In the genomic region with DNA sequence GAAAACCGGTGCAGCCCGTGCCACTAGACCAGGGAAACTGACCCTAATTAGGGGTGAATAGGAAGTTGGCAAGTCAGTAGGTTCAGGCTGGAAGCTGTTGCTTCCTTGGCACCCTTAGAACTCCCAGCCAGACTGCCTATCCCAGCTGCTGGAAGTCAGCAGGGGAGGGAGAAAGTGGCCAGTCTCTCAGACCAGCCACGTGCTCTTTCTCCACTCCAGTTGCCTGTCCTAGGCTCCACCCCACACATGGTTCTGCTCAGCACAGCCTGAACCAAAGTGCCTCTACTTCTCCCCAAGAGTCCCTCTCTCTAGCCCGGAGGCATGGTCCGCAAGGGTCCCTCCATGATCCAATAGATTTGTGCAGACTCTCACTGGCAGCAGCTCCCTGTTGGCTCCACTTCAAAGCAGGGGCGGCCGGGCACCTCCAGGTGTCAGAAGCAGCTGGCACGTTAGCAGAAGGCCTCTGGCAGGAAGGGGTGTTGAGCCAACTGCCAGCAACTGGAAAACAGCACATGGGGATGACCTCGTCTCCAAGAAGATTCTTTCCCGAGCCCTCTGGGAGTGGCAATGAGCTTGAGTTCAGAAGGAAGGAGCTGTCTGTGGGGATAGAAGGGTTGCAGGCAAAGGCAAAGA, we compare ENCODE assay signal across 13 cellular contexts. TPM values are rescaled to one million over a fixed set of nuclear protein-coding genes. Genes with fewer than 3 reads are reported as not detected.
A peak's percentile ranks its signal among the peaks of the same experiment; 100 is the strongest.
DNase-seq lines count a peak whose midpoint lies in the region; ATAC-seq and TF ChIP-seq lines count a peak whose summit lies in the region.
"Had no signal": no experiment of that assay in that cellular context is flagged by ENCODE, and none has a peak within 500 bp of the region (broad histone marks: within the 10 kb centered on the region; RNA-seq: fewer than 3 reads in every experiment).

No MANE protein-coding gene starts in this region.

- H3K27ac ChIP-seq in heart right ventricle (peak overlapping the region in 2 of 10 donors; percentile 4 to 15), skeletal muscle tissue (ENCODE audit: low read depth, low read length) (peak overlapping the region; percentile 28)
- H3K27ac ChIP-seq: brain microvascular endothelial cell had no signal

- 48 to 54% methylated on average over 10 of the region's 10 CpGs for WGBS in heart right ventricle, 2 donors

- H3K9me3 ChIP-seq in heart right ventricle (no peaks in the 10 kb centered on the region), skeletal muscle tissue (ENCODE audit: control insufficient read depth in 3 of 3, low read length in 3 of 3) (no peaks in the 10 kb centered on the region)

- ATAC-seq in heart right ventricle (peak; percentile 54 to 75 (median 65)), HG03135 (IDR thresholded peaks at IDR 0.05; ENCODE audit: unreplicated experiment) (no peak), HG02852 (IDR thresholded peaks at IDR 0.05; ENCODE audit: unreplicated experiment) (no peak)
- ATAC-seq: activated T-helper 17 cell treated with anti-CD3 and anti-CD28 coated beads, Interleukin-2, amount 50 U/mL, for 72 hours had no signal

- DNase-seq in GM03348 (ENCODE audit: low spot score) (peak; percentile 62), NCI-H446 (lab: John Stamatoyannopoulos, UW) (peak; percentile 44 to 78), heart right ventricle (no peak)
- DNase-seq in stimulated activated CD4-positive, alpha-beta T cell treated with anti-CD3 and anti-CD28 coated beads, Interleukin-4, amount 100 ng/mL, for 1 hour = no peak
- DNase-seq: activated CD4-positive, alpha-beta T cell treated with anti-CD3 and anti-CD28 coated beads for 4 hours; brain microvascular endothelial cell; HFFc6; KBM-7; naive B cell had no signal

- H3K36me3 ChIP-seq in heart right ventricle = no peaks in the 10 kb centered on the region
- no peaks in the 10 kb centered on the region for H3K36me3 ChIP-seq in skeletal muscle tissue (ENCODE audit: control insufficient read depth in 3 of 3, insufficient read depth in 3 of 3, low read length in 3 of 3)
- H3K36me3 ChIP-seq: brain microvascular endothelial cell had no signal

- H3K4me1 ChIP-seq in heart right ventricle (peaks cover 4 to 34% (median 18%) of the 10 kb centered on the region in 9 donors), skeletal muscle tissue (ENCODE audit: control insufficient read depth in 3 of 3, insufficient read depth in 3 of 3, low read length in 3 of 3) (peaks cover 25 to 35% (median 30%) of the 10 kb centered on the region in 3 donors)

- H3K4me3 ChIP-seq in heart right ventricle (no peak overlapping the region), skeletal muscle tissue (ENCODE audit: low read length in 3 of 3) (peak overlapping the region in 1 of 3 donors; percentile 13)

- H3K27me3 ChIP-seq in heart right ventricle = no peaks in the 10 kb centered on the region
- no peaks in the 10 kb centered on the region for H3K27me3 ChIP-seq in skeletal muscle tissue (ENCODE audit: control insufficient read depth in 3 of 3, insufficient read depth in 3 of 3, low read length in 3 of 3)
- H3K27me3 ChIP-seq: brain microvascular endothelial cell had no signal

- TF ChIP-seq CTCF in heart right ventricle (IDR thresholded peaks at IDR 0.05) = no peak

- H3K9ac ChIP-seq in skeletal muscle tissue (ENCODE audit: low read depth in 1 of 3, low read length in 3 of 3) = peak overlapping the region in 1 of 3 donors; percentile 47

- intact Hi-C loops in heart right ventricle (cut with DNase I) = no loop called here

RNA-seq across cellular contexts. Expression of gene ARFGAP2, which starts 27.7 kb away (rescaled TPM):
- total RNA-seq in heart right ventricle = 10 to 100 TPM; 55.7 to 69.7 (median 62.9) TPM
- polyA plus RNA-seq in heart right ventricle = 10 to 100 TPM; 47.8 to 70.2 TPM
- total RNA-seq in skeletal muscle tissue = 105 TPM

RNA-seq across cellular contexts. Expression of gene PACSIN3, which starts 37.2 kb away (rescaled TPM):
- total RNA-seq in heart right ventricle (100 to 1,000 TPM; 146 to 335 (median 257) TPM), skeletal muscle tissue (127 TPM)
- polyA plus RNA-seq in heart right ventricle = 100 to 1,000 TPM; 163 to 209 TPM

Comparison
In these comparisons a context has a peak if more than half of its experiments do, and no peak if none do; other contexts are left out.
1. DNase-seq: peak in GM03348 (single experiment) and NCI-H446 (2 of 2); none in heart right ventricle (0 of 2) and stimulated activated CD4-positive, alpha-beta T cell treated with anti-CD3 and anti-CD28 coated beads, Interleukin-4, amount 100 ng/mL, for 1 hour (single experiment).
2. ATAC-seq: peak in heart right ventricle (8 of 8); none in HG03135 (single experiment) and HG02852 (single experiment).